1 cellular context compared by ENCODE assay signal in the genomic region with DNA sequence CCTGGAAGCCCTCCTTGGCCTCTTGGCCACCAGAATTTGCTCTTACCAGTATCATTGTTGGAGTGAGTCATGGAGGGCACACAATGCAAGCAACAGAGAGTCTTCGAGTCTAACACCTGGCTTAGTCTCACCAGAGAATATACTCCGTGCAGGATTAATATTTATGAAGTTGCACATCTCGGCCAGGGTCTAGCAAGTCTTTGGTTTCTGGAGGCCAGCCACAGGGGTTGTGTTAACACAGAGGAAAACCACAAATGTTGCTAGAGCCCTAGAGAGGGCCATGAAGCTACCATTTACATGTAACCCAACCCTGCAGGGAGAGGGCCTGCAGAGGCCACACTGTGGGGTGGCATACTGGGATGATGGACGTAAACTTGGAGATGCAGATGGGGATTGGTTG.
TF ChIP-seq lines count a peak whose summit lies in the region.

No MANE protein-coding gene starts in this region.

TF ChIP-seq in K562, 482 proteins besides CTCF, POLR2A, EP300 and RAD21 (continued from another document):
- TF ChIP-seq, protein P1, sequence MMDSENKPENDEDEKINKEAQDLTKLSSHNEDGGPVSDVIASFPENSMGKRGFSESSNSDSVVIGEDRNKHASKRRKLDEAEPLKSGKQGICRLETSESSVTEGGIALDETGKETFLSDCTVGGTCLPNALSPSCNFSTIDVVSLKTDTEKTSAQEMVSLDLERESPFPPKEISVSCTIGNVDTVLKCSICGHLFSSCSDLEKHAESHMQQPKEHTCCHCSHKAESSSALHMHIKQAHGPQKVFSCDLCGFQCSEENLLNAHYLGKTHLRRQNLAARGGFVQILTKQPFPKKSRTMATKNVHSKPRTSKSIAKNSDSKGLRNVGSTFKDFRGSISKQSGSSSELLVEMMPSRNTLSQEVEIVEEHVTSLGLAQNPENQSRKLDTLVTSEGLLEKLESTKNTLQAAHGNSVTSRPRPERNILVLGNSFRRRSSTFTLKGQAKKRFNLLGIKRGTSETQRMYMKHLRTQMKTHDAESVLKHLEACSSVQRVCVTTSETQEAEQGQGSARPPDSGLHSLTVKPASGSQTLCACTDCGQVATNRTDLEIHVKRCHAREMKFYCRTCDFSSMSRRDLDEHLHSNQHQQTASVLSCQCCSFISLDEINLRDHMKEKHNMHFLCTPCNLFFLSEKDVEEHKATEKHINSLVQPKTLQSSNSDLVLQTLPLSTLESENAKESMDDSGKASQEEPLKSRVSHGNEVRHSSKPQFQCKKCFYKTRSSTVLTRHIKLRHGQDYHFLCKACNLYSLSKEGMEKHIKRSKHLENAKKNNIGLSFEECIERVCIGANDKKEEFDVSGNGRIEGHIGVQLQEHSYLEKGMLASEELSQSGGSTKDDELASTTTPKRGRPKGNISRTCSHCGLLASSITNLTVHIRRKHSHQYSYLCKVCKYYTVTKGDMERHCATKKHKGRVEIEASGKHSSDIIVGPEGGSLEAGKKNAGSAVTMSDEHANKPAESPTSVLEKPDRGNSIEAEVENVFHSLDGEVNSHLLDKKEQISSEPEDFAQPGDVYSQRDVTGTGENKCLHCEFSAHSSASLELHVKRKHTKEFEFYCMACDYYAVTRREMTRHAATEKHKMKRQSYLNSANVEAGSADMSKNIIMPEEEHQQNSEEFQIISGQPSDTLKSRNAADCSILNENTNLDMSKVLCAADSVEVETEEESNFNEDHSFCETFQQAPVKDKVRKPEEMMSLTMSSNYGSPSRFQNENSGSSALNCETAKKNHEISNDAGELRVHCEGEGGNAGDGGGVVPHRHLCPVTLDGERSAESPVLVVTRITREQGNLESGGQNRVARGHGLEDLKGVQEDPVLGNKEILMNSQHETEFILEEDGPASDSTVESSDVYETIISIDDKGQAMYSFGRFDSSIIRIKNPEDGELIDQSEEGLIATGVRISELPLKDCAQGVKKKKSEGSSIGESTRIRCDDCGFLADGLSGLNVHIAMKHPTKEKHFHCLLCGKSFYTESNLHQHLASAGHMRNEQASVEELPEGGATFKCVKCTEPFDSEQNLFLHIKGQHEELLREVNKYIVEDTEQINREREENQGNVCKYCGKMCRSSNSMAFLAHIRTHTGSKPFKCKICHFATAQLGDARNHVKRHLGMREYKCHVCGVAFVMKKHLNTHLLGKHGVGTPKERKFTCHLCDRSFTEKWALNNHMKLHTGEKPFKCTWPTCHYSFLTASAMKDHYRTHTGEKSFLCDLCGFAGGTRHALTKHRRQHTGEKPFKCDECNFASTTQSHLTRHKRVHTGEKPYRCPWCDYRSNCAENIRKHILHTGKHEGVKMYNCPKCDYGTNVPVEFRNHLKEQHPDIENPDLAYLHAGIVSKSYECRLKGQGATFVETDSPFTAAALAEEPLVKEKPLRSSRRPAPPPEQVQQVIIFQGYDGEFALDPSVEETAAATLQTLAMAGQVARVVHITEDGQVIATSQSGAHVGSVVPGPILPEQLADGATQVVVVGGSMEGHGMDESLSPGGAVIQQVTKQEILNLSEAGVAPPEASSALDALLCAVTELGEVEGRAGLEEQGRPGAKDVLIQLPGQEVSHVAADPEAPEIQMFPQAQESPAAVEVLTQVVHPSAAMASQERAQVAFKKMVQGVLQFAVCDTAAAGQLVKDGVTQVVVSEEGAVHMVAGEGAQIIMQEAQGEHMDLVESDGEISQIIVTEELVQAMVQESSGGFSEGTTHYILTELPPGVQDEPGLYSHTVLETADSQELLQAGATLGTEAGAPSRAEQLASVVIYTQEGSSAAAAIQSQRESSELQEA (IDR thresholded peaks at IDR 0.05; ENCODE audit: low read depth) = no peak
- TF ChIP-seq CCNT2 (IDR thresholded peaks at IDR 0.05; ENCODE audit: borderline replicate concordance, extremely low read depth, insufficient read length, low read depth, low read length) (no peak), RBM34 (IDR thresholded peaks at IDR 0.05; ENCODE audit: borderline replicate concordance, insufficient read depth, low read length) (no peak), JUNB (CRISPR knock-in tag; conservative IDR thresholded peaks at IDR 0.05) (no peak), ATF1 (CRISPR knock-in tag; IDR thresholded peaks at IDR 0.05) (no peak), ATF1 (tag; IDR thresholded peaks at IDR 0.05) (no peak), CREM (IDR thresholded peaks at IDR 0.05; ENCODE audit: low read depth) (no peak), RBM17 (IDR thresholded peaks at IDR 0.05; ENCODE audit: borderline replicate concordance, low read depth, low read length) (no peak), DMBX1 (CRISPR knock-in tag; IDR thresholded peaks at IDR 0.05; ENCODE audit: borderline replicate concordance) (no peak), NFE2 (IDR thresholded peaks at IDR 0.05; ENCODE audit: low read depth) (no peak), SLC30A9 (CRISPR knock-in tag; IDR thresholded peaks at IDR 0.05) (no peak), HES1 (IDR thresholded peaks at IDR 0.05; ENCODE audit: low read depth) (no peak), TFAP4 (CRISPR knock-in tag; IDR thresholded peaks at IDR 0.05; ENCODE audit: borderline replicate concordance) (no peak)
- TF ChIP-seq, protein P2, sequence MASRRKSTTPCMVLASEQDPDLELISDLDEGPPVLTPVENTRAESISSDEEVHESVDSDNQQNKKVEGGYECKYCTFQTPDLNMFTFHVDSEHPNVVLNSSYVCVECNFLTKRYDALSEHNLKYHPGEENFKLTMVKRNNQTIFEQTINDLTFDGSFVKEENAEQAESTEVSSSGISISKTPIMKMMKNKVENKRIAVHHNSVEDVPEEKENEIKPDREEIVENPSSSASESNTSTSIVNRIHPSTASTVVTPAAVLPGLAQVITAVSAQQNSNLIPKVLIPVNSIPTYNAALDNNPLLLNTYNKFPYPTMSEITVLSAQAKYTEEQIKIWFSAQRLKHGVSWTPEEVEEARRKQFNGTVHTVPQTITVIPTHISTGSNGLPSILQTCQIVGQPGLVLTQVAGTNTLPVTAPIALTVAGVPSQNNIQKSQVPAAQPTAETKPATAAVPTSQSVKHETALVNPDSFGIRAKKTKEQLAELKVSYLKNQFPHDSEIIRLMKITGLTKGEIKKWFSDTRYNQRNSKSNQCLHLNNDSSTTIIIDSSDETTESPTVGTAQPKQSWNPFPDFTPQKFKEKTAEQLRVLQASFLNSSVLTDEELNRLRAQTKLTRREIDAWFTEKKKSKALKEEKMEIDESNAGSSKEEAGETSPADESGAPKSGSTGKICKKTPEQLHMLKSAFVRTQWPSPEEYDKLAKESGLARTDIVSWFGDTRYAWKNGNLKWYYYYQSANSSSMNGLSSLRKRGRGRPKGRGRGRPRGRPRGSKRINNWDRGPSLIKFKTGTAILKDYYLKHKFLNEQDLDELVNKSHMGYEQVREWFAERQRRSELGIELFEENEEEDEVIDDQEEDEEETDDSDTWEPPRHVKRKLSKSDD (conservative IDR thresholded peaks at IDR 0.05; ENCODE audit: low read length) = no peak
